8 cellular contexts compared by ENCODE assay signal in the genomic region with DNA sequence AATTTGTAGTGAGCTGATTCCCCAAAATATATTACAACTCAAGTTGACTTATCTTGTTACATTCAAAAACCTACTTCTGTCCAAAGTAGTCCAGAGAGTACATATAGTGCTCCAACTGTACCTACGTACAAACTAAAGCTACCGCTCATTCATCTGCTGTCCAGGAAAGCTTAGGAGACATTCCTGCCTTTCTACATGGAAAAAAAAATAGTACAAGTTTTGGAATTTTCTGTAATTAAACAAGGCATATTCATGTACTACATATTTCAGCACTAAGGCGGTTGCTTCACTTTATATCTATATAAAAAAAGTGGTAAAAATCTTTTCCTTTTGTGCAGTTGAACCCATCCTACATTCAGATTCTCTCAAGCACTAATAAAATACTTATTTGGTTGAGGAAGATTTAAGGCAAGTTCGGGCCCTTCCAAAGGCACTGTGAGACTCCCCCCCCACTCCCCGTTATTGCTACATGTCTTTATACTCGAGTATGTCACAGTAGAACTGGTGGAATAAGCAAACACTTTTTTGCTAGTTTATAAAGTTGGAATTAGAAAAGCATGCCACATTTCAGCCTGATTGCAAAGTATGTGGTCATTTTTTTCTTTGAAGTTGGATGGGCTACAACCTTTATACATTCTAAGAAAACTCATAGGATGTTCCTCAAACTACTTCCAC. TPM values are rescaled to one million over a fixed set of nuclear protein-coding genes. Genes with fewer than 3 reads are reported as not detected.
A peak's percentile ranks its signal among the peaks of the same experiment; 100 is the strongest.
DNase-seq lines count a peak whose midpoint lies in the region; ATAC-seq and TF ChIP-seq lines count a peak whose summit lies in the region.

No MANE protein-coding gene starts in this region.

- H3K4me3 Mint-ChIP-seq in CD4-positive, CD25-positive, alpha-beta regulatory T cell = peak overlapping the region; percentile 92 to 97 (median 94)
- H3K4me3 Mint-ChIP-seq in naive B cell = peak overlapping the region; percentile 73 to 99 (median 94)

- H3K27me3 ChIP-seq in CD4-positive, CD25-positive, alpha-beta regulatory T cell (ENCODE audit: control insufficient read depth, insufficient read depth, low read length) = no peaks in the 10 kb centered on the region
- no peaks in the 10 kb centered on the region for H3K27me3 ChIP-seq in NT2/D1 (ENCODE audit: insufficient read depth, insufficient read length)

- TF ChIP-seq CTCF in omental fat pad (IDR thresholded peaks at IDR 0.05) = no peak

- H3K4me1 ChIP-seq in CD4-positive, CD25-positive, alpha-beta regulatory T cell (ENCODE audit: control insufficient read depth, insufficient read depth, low read length, poor library complexity, severe bottlenecking) = peaks cover 64% of the 10 kb centered on the region
- H3K4me1 ChIP-seq in NT2/D1 (ENCODE audit: insufficient read depth, insufficient read length) = no peaks in the 10 kb centered on the region

- peak overlapping the region; percentile 96 for H3K27ac ChIP-seq in CD4-positive, CD25-positive, alpha-beta regulatory T cell (ENCODE audit: insufficient read depth, low read length, poor library complexity, severe bottlenecking)

- peaks cover 0 to 5% (median 0%) of the 10 kb centered on the region in 7 donors for H3K9me3 Mint-ChIP-seq in CD4-positive, CD25-positive, alpha-beta regulatory T cell
- H3K9me3 Mint-ChIP-seq in naive B cell = peaks cover 0 to 3% (median 0%) of the 10 kb centered on the region in 7 donors

- ATAC-seq in CD4-positive, CD25-positive, alpha-beta regulatory T cell (ENCODE audit: low read depth in 2 of 2) = no peak
- ATAC-seq in naive B cell (ENCODE audit: low read depth in 2 of 2) = no peak
- no peak for ATAC-seq in omental fat pad (ENCODE audit: low FRiP score)

- H3K4me1 Mint-ChIP-seq in CD4-positive, CD25-positive, alpha-beta regulatory T cell = peaks cover 4 to 43% (median 35%) of the 10 kb centered on the region in 4 donors
- peaks cover 53 to 63% (median 55%) of the 10 kb centered on the region in 3 donors for H3K4me1 Mint-ChIP-seq in naive B cell

- peaks cover 33% of the 10 kb centered on the region for H3K36me3 ChIP-seq in CD4-positive, CD25-positive, alpha-beta regulatory T cell (ENCODE audit: control insufficient read depth, insufficient read depth, low read length)
- H3K36me3 ChIP-seq in NT2/D1 (ENCODE audit: insufficient read depth, insufficient read length, low read length) = peaks cover 34% of the 10 kb centered on the region

- peak overlapping the region; percentile 94 for H3K9ac ChIP-seq in NT2/D1 (ENCODE audit: insufficient read length, low read depth)

- no peaks in the 10 kb centered on the region for H3K9me3 ChIP-seq in CD4-positive, CD25-positive, alpha-beta regulatory T cell (ENCODE audit: control insufficient read depth in 2 of 2, low read length in 2 of 2)
- no peaks in the 10 kb centered on the region for H3K9me3 ChIP-seq in NT2/D1 (ENCODE audit: insufficient read depth, low read length)

- peak in 2 of 3 donors; percentile 29 to 42 for DNase-seq in CD4-positive, CD25-positive, alpha-beta regulatory T cell
- no peak for DNase-seq in NT2/D1 (ENCODE audit: low read depth, low spot score)
- peak; percentile 33 for DNase-seq in dermis blood vessel endothelial cell
- DNase-seq in naive B cell = no peak
- no peak for DNase-seq in GF-D8 (lab: John Stamatoyannopoulos, UW)
- no peak for DNase-seq in omental fat pad (ENCODE audit: low spot score)
- no peak for DNase-seq in NCI-H1092 (lab: John Stamatoyannopoulos, UW)
- no peak for DNase-seq in NCI-H345 treated with DMSO at 0.1 percent for 48 hours (lab: John Stamatoyannopoulos, UW; ENCODE audit: unreplicated experiment)

- peak overlapping the region; percentile 97 to 98 (median 97) for H3K27ac Mint-ChIP-seq in CD4-positive, CD25-positive, alpha-beta regulatory T cell
- peak overlapping the region; percentile 3 to 100 (median 94) for H3K27ac Mint-ChIP-seq in naive B cell

- peaks cover 30% of the 10 kb centered on the region for H3K27me3 Mint-ChIP-seq in CD4-positive, CD25-positive, alpha-beta regulatory T cell
- no peaks in the 10 kb centered on the region for H3K27me3 Mint-ChIP-seq in naive B cell

- peaks cover 31% of the 10 kb centered on the region for H3K36me3 Mint-ChIP-seq in CD4-positive, CD25-positive, alpha-beta regulatory T cell
- H3K36me3 Mint-ChIP-seq in naive B cell = peaks cover 10 to 19% of the 10 kb centered on the region in 2 donors

- H3K4me3 ChIP-seq in CD4-positive, CD25-positive, alpha-beta regulatory T cell (ENCODE audit: low read depth, low read length) = peak overlapping the region; percentile 98
- peak overlapping the region; percentile 85 for H3K4me3 ChIP-seq in NT2/D1 (ENCODE audit: insufficient read length, low read depth)

RNA-seq across cellular contexts. Expression of a gene that starts 3.8 kb away (rescaled TPM):
- 874 TPM for total RNA-seq in CD4-positive, CD25-positive, alpha-beta regulatory T cell
- 100 to 1,000 TPM; 119 to 155 (median 128) TPM for polyA plus RNA-seq in CD4-positive, CD25-positive, alpha-beta regulatory T cell
- total RNA-seq in dermis blood vessel endothelial cell (13.1 and 30.7 TPM in 2 replicates), omental fat pad (100 to 1,000 TPM in 1 of 4 donors, 10 to 100 TPM in 3; 93.9 to 141 (median 95.4) TPM)
- 100 to 1,000 TPM; 125 to 367 (median 188) TPM for polyA plus RNA-seq in naive B cell (ENCODE audit: low read depth in 6 of 6)

Comparison
In these comparisons a context has a peak if more than half of its experiments do, and no peak if none do; other contexts are left out.
1. DNase-seq: peak in CD4-positive, CD25-positive, alpha-beta regulatory T cell (2 of 3) and dermis blood vessel endothelial cell (single experiment); none in NT2/D1 (single experiment), naive B cell (single experiment), GF-D8 (single experiment), omental fat pad (single experiment), NCI-H1092 (single experiment) and NCI-H345 treated with DMSO at 0.1 percent for 48 hours (single experiment).